24 cellular contexts compared by ENCODE assay signal in genomic region chr16:83653785-83654184, GRCh38.
DNase-seq lines count a peak whose midpoint lies in the region; ATAC-seq, FAIRE-seq and TF ChIP-seq lines count a peak whose summit lies in the region.
"Had no signal": no experiment of that assay in that cellular context is flagged by ENCODE, and none has a peak within 500 bp of the region (broad histone marks: within the 10 kb centered on the region; RNA-seq: fewer than 3 reads in every experiment).

No MANE protein-coding gene starts in this region.

- no peak for FAIRE-seq in RCC 7860 (lab: Jason Lieb, UNC)

- DNase-seq in ELR (ENCODE audit: low read depth) (peak; percentile 56), RCC 7860 (ENCODE audit: low spot score) (peak; percentile 13), choroid plexus epithelial cell (ENCODE audit: low read depth) (peak; percentile 70), skeletal muscle cell (ENCODE audit: low read depth) (peak; percentile 38), NCI-H1436 (lab: John Stamatoyannopoulos, UW) (no peak), omental fat pad (ENCODE audit: low spot score) (no peak)
- DNase-seq in activated CD4-positive, CD25-positive, alpha-beta regulatory T cell (lab: John Stamatoyannopoulos, UW) = no peak
- DNase-seq: activated CD8-positive, alpha-beta T cell treated with anti-CD3 and anti-CD28 coated beads, Interleukin-2, amount 10 ng/mL, durations not matched to agents 7 days and 5 days; activated naive CD4-positive, alpha-beta T cell treated with anti-CD3 and anti-CD28 coated beads for 36 hours; activated T-cell treated with anti-CD3 and anti-CD28 coated beads, Interleukin-2, amount 50 U/mL, for 4 hours; AML-193; aorta; cortex of kidney; DMS79; gastrocnemius medialis; Karpas-422; left cardiac atrium; NCI-H1436 treated with DMSO at 0.1 percent for 48 hours; NCI-H774; nephron progenitor cell; PC-3; psoas muscle; SK-N-SH; substantia nigra had no signal

- no peak overlapping the region for H3K4me3 ChIP-seq in choroid plexus epithelial cell (ENCODE audit: low read depth, low read length)
- H3K4me3 ChIP-seq in skeletal muscle cell (ENCODE audit: low read depth, low read length) = no peak overlapping the region
- H3K4me3 ChIP-seq: gastrocnemius medialis, psoas muscle had no signal

- no peak for ATAC-seq in omental fat pad (ENCODE audit: low FRiP score)
- ATAC-seq: activated CD8-positive, alpha-beta T cell treated with anti-CD3 and anti-CD28 coated beads, Interleukin-2, amount 10 ng/mL, durations not matched to agents 7 days and 5 days; activated T-cell treated with anti-CD3 and anti-CD28 coated beads, Interleukin-2, amount 50 U/mL, for 4 hours; gastrocnemius medialis; left cardiac atrium; PC-3; psoas muscle had no signal

- TF ChIP-seq CTCF in choroid plexus epithelial cell (conservative IDR thresholded peaks at IDR 0.05; ENCODE audit: low read depth, low read length) (no peak), omental fat pad (IDR thresholded peaks at IDR 0.05) (no peak)

Comparison
In these comparisons a context has a peak if more than half of its experiments do, and no peak if none do; other contexts are left out.
1. DNase-seq: peak in ELR (single experiment), RCC 7860 (single experiment), choroid plexus epithelial cell (single experiment) and skeletal muscle cell (single experiment); none in NCI-H1436 (single experiment), activated CD4-positive, CD25-positive, alpha-beta regulatory T cell (0 of 4) and omental fat pad (single experiment).